ENCODE assay signal across 21 cellular contexts in the genomic region with DNA sequence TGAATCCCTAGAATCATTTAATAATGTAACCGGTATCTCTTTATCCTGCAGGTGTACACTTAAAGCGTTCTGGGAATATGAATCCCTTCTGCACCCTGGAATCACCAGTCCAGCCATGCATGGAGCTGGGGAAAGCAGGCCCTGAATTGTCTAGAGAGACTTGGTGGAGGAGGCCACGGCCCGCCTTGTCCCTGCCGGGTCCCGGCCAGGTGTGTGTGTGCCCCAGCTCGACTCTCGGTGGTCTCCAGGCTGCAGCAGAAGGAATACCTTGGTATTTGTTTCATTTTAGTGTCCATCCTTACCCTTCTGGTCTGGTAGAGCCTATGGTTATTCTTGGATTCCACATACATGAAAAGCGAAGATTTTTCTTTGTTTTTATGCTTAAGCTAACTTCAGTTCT.
"Had no signal": no experiment of that assay in that cellular context is flagged by ENCODE, and none has a peak within 500 bp of the region (broad histone marks: within the 10 kb centered on the region; RNA-seq: fewer than 3 reads in every experiment).

No MANE protein-coding gene starts in this region.

- DNase-seq: colonic mucosa; cortex of kidney; effector CD8-positive, alpha-beta T cell; effector memory CD8-positive, alpha-beta T cell; endodermal cell; foreskin keratinocyte; hypothalamus; immature natural killer cell; left cardiac atrium; left lung; left ventricle myocardium superior; lower lobe of right lung; mesendoderm; midbrain; naive thymus-derived CD4-positive, alpha-beta T cell had no signal

- H3K27ac ChIP-seq: colonic mucosa, esophagus muscularis mucosa, foreskin keratinocyte, gastroesophageal sphincter, hepatocyte, left lung, lower lobe of right lung had no signal

- H2AFZ ChIP-seq: hepatocyte had no signal

- FAIRE-seq: endometrium, frontal cortex, keratinocyte had no signal

- H3K4me1 ChIP-seq: colonic mucosa, esophagus muscularis mucosa, foreskin keratinocyte, gastroesophageal sphincter, left lung, lower lobe of right lung had no signal

- H3K4me3 ChIP-seq: colonic mucosa, esophagus muscularis mucosa, gastroesophageal sphincter, hepatocyte, left lung, lower lobe of right lung had no signal

- H3K27me3 ChIP-seq: colonic mucosa, esophagus muscularis mucosa, foreskin keratinocyte, gastroesophageal sphincter, hepatocyte, left lung had no signal

- H3K79me2 ChIP-seq: hepatocyte had no signal

- H3K36me3 ChIP-seq: colonic mucosa had no signal

- H3K4me2 ChIP-seq: hepatocyte had no signal

- H3K9me3 ChIP-seq: colonic mucosa had no signal
